Comparison of ENCODE assay signal across 2 cellular contexts in the genomic region with DNA sequence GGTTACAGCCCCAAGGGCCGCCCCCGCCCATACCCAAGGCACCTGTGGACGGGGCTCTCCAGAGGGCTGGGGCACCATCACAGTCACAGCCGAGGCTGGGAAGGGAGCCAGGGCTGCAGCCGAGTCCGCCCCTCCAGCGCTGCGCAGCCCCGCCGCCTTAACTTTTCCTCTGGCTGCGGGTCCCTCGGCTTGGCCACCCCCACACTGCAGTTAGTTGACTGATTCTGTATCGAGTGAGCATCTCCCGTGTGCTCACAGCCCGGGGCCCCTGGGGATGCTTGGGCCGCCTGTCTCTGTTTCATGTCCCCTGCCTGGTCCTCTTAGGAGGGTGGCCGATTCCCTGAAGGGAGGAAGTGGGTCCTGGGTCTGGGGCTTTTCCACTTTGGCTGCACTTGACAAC.
TF ChIP-seq lines count a peak whose summit lies in the region.

No MANE protein-coding gene starts in this region.

TF ChIP-seq in H1, 55 proteins besides CTCF, POLR2A, EP300 and RAD21:
- TF ChIP-seq CHD1 (IDR thresholded peaks at IDR 0.05; ENCODE audit: low read depth, low read length) (no peak), SP4 (IDR thresholded peaks at IDR 0.05; ENCODE audit: low read length) (no peak), BCL11A (IDR thresholded peaks at IDR 0.05; ENCODE audit: low read depth in 2 of 2, low read length in 2 of 2) (no peak), JUND (IDR thresholded peaks at IDR 0.05; ENCODE audit: low read length) (no peak), GTF2F1 (IDR thresholded peaks at IDR 0.05; ENCODE audit: borderline replicate concordance, low read depth, low read length) (no peak), TEAD4 (IDR thresholded peaks at IDR 0.05; ENCODE audit: low read depth, low read length) (no peak), TBP (IDR thresholded peaks at IDR 0.05; ENCODE audit: low read depth, low read length) (no peak), EZH2 (IDR thresholded peaks at IDR 0.05; ENCODE audit: low read depth, low read length, severe bottlenecking) (no peak), SIX5 (IDR thresholded peaks at IDR 0.05; ENCODE audit: low read depth, low read length) (no peak), SUZ12 (IDR thresholded peaks at IDR 0.05; ENCODE audit: low read length) (no peak), CBX5 (IDR thresholded peaks at IDR 0.05; ENCODE audit: low read depth, low read length) (no peak)

TF ChIP-seq in HepG2, 621 proteins besides CTCF, POLR2A, EP300 and RAD21:
- TF ChIP-seq PTBP1 (IDR thresholded peaks at IDR 0.05; ENCODE audit: low read depth, low read length, poor library complexity, severe bottlenecking), result no peak
- no peak for TF ChIP-seq PRMT3 (CRISPR knock-in tag; IDR thresholded peaks at IDR 0.05; ENCODE audit: borderline replicate concordance, low read depth)
- TF ChIP-seq ZNF33B (CRISPR knock-in tag; IDR thresholded peaks at IDR 0.05), result no peak
- TF ChIP-seq HOXA5 (CRISPR knock-in tag; IDR thresholded peaks at IDR 0.05), result no peak
- TF ChIP-seq EZH2 (conservative IDR thresholded peaks at IDR 0.05; ENCODE audit: low read depth, low read length), result no peak
- no peak for TF ChIP-seq GMEB1 (CRISPR knock-in tag; IDR thresholded peaks at IDR 0.05; ENCODE audit: borderline replicate concordance)
- TF ChIP-seq ZNF615 (CRISPR knock-in tag; IDR thresholded peaks at IDR 0.05; ENCODE audit: borderline replicate concordance), result no peak
- TF ChIP-seq NR0B2 (CRISPR knock-in tag; IDR thresholded peaks at IDR 0.05), result no peak
- no peak for TF ChIP-seq MZF1 (CRISPR knock-in tag; IDR thresholded peaks at IDR 0.05; ENCODE audit: borderline replicate concordance)
- TF ChIP-seq ZBTB1 (CRISPR knock-in tag; IDR thresholded peaks at IDR 0.05; ENCODE audit: borderline replicate concordance), result no peak
